In genomic region chr13:25281193-25281936, GRCh38 we compare ENCODE assay signal across 8 cellular contexts. TPM values are rescaled to one million over a fixed set of nuclear protein-coding genes. Genes with fewer than 3 reads are reported as not detected.
DNase-seq lines count a peak whose midpoint lies in the region; ATAC-seq and TF ChIP-seq lines count a peak whose summit lies in the region.

No MANE protein-coding gene starts in this region.

- no peaks in the 10 kb centered on the region for H3K4me1 ChIP-seq in mesendoderm (ENCODE audit: control insufficient read depth, low read depth, low read length)

- no peak for TF ChIP-seq CTCF in CD4-positive, alpha-beta T cell (IDR thresholded peaks at IDR 0.05)

- H3K36me3 Mint-ChIP-seq in CD4-positive, alpha-beta T cell (ENCODE audit: low read depth): peaks cover 27% of the 10 kb centered on the region
- H3K36me3 Mint-ChIP-seq in activated naive CD8-positive, alpha-beta T cell treated with anti-CD3 and anti-CD28 coated beads, Interleukin-2, amount 10 ng/mL, durations not matched to agents 7 days and 5 days: peaks cover 15% of the 10 kb centered on the region

- H2BK120ac ChIP-seq in mesendoderm (ENCODE audit: low read depth, low read length): no peak overlapping the region

- H3K9me3 Mint-ChIP-seq in CD4-positive, alpha-beta T cell: no peaks in the 10 kb centered on the region
- no peaks in the 10 kb centered on the region for H3K9me3 Mint-ChIP-seq in activated naive CD8-positive, alpha-beta T cell treated with anti-CD3 and anti-CD28 coated beads, Interleukin-2, amount 10 ng/mL, durations not matched to agents 7 days and 5 days

- no peaks in the 10 kb centered on the region for H3K27me3 ChIP-seq in CD4-positive, alpha-beta T cell (ENCODE audit: control insufficient read depth, insufficient read depth, low read length)
- no peaks in the 10 kb centered on the region for H3K27me3 ChIP-seq in mesendoderm (ENCODE audit: insufficient read depth, low read length, poor library complexity)

- no peak overlapping the region for H3K27ac ChIP-seq in CD4-positive, alpha-beta T cell (ENCODE audit: low read depth, low read length)
- no peak overlapping the region for H3K27ac ChIP-seq in mesendoderm (ENCODE audit: low read depth, low read length)

- intact Hi-C loops in CD4-positive, alpha-beta T cell (cut with DNase I, micrococcal nuclease): loop anchor here (10.0 kb wide), 2 partner anchors 767 to 1007 kb away; partner anchors contain the start of gene PARP4 (in 1 of the 2)

- peak overlapping the region; percentile 2 for H3K4me3 Mint-ChIP-seq in CD4-positive, alpha-beta T cell
- peak overlapping the region; percentile 4 for H3K4me3 Mint-ChIP-seq in activated naive CD8-positive, alpha-beta T cell treated with anti-CD3 and anti-CD28 coated beads, Interleukin-2, amount 10 ng/mL, durations not matched to agents 7 days and 5 days

- no peak overlapping the region for H3K18ac ChIP-seq in mesendoderm (ENCODE audit: low read length)

- H3K9ac ChIP-seq in mesendoderm (ENCODE audit: low read length): no peak overlapping the region

- no peaks in the 10 kb centered on the region for H3K36me3 ChIP-seq in mesendoderm (ENCODE audit: control insufficient read depth, insufficient read depth, low read length)

- peak overlapping the region; percentile 76 for H3K27ac Mint-ChIP-seq in CD4-positive, alpha-beta T cell
- H3K27ac Mint-ChIP-seq in activated naive CD8-positive, alpha-beta T cell treated with anti-CD3 and anti-CD28 coated beads, Interleukin-2, amount 10 ng/mL, durations not matched to agents 7 days and 5 days: peak overlapping the region; percentile 76

- POLR2A ChIA-PET in CD4-positive, alpha-beta T cell (lab: Charles Lee): no interaction called here
- POLR2A ChIA-PET in activated naive CD8-positive, alpha-beta T cell treated with anti-CD3 and anti-CD28 coated beads, Interleukin-2, amount 10 ng/mL, durations not matched to agents 7 days and 5 days (lab: Charles Lee): interaction anchor here (1.3 kb wide), 1 partner anchor 21 kb away, joined by 3 read pairs; no protein-coding TSS in a partner anchor

- H2BK5ac ChIP-seq in mesendoderm (ENCODE audit: low read length): no peak overlapping the region

- WGBS in mesendoderm (ENCODE audit: extremely low coverage, insufficient coverage, low lambda C conversion rate): no CpG with 5 or more reads among the region's 4 CpGs

- CTCF ChIA-PET in CD4-positive, alpha-beta T cell (lab: Charles Lee): no interaction called here

- no peak overlapping the region for H2BK15ac ChIP-seq in mesendoderm (replicated peaks; ENCODE audit: low read depth)

- H3K4me2 ChIP-seq in mesendoderm (ENCODE audit: low read length): no peak overlapping the region

- H3K4ac ChIP-seq in mesendoderm (ENCODE audit: low read depth, low read length): no peak overlapping the region

- no peak overlapping the region for H4K8ac ChIP-seq in mesendoderm (ENCODE audit: low read depth, low read length)

- no peaks in the 10 kb centered on the region for H3K9me3 ChIP-seq in CD4-positive, alpha-beta T cell (ENCODE audit: control insufficient read depth, low read length)

- no peak overlapping the region for H2AK5ac ChIP-seq in mesendoderm (ENCODE audit: low read length)

- H3K4me1 Mint-ChIP-seq in CD4-positive, alpha-beta T cell (ENCODE audit: low read depth): peaks cover 89% of the 10 kb centered on the region
- peaks cover 53% of the 10 kb centered on the region for H3K4me1 Mint-ChIP-seq in activated naive CD8-positive, alpha-beta T cell treated with anti-CD3 and anti-CD28 coated beads, Interleukin-2, amount 10 ng/mL, durations not matched to agents 7 days and 5 days

- no peaks in the 10 kb centered on the region for H3K79me2 ChIP-seq in mesendoderm (ENCODE audit: control insufficient read depth, insufficient read depth, low read length)

- no peak overlapping the region for H3K56ac ChIP-seq in mesendoderm (ENCODE audit: low read length)

- ATAC-seq in CD4-positive, alpha-beta T cell (ENCODE audit: poor library complexity): peak; percentile 32
- peak; percentile 67 for ATAC-seq in GM18909 (IDR thresholded peaks at IDR 0.05; ENCODE audit: poor library complexity, unreplicated experiment)
- ATAC-seq in HG03095 (IDR thresholded peaks at IDR 0.05; ENCODE audit: unreplicated experiment): peak; percentile 76
- ATAC-seq in activated naive CD8-positive, alpha-beta T cell treated with anti-CD3 and anti-CD28 coated beads, Interleukin-2, amount 10 ng/mL, durations not matched to agents 7 days and 5 days (ENCODE audit: low read depth): peak; percentile 81
- ATAC-seq in esophagus mucosa: no peak

- no peak overlapping the region for H4K5ac ChIP-seq in mesendoderm (ENCODE audit: low read length)

- no peak for DNase-seq in CD4-positive, alpha-beta T cell
- DNase-seq in activated naive CD8-positive, alpha-beta T cell treated with anti-CD3 and anti-CD28 coated beads, Interleukin-2, amount 10 ng/mL, durations not matched to agents 7 days and 5 days: no peak
- DNase-seq in T1000 (lab: John Stamatoyannopoulos, UW) (no peak), cerebellar nuclear complex (lab: John Stamatoyannopoulos, UW) (no peak), mesendoderm (no peak)

- peaks cover 2% of the 10 kb centered on the region for H3K79me1 ChIP-seq in mesendoderm (ENCODE audit: low read length)

- H3K4me3 ChIP-seq in mesendoderm (ENCODE audit: low read length): no peak overlapping the region

- H3K27me3 Mint-ChIP-seq in CD4-positive, alpha-beta T cell: no peaks in the 10 kb centered on the region
- no peaks in the 10 kb centered on the region for H3K27me3 Mint-ChIP-seq in activated naive CD8-positive, alpha-beta T cell treated with anti-CD3 and anti-CD28 coated beads, Interleukin-2, amount 10 ng/mL, durations not matched to agents 7 days and 5 days

- H3K23ac ChIP-seq in mesendoderm (ENCODE audit: low read length): no peak overlapping the region

RNA-seq across cellular contexts. Expression of gene MTMR6, which starts 5.9 kb away (rescaled TPM):
- total RNA-seq in CD4-positive, alpha-beta T cell: 10 to 100 TPM; 33.3 to 34.2 TPM
- total RNA-seq in activated naive CD8-positive, alpha-beta T cell treated with anti-CD3 and anti-CD28 coated beads, Interleukin-2, amount 10 ng/mL, durations not matched to agents 7 days and 5 days: 10 to 100 TPM; 17.5 to 20.1 TPM
- 7.4 TPM for total RNA-seq in esophagus mucosa
- polyA plus RNA-seq in mesendoderm (2013, experiment 1 of 2): 5.1 TPM
- polyA plus RNA-seq in mesendoderm (2013, experiment 2 of 2): 5.3 TPM

RNA-seq across cellular contexts. Expression of gene NUP58, which starts 20.1 kb away (rescaled TPM):
- total RNA-seq in CD4-positive, alpha-beta T cell: 10 to 100 TPM; 56.5 to 60.9 TPM
- 10 to 100 TPM; 70.1 to 83.0 TPM for total RNA-seq in activated naive CD8-positive, alpha-beta T cell treated with anti-CD3 and anti-CD28 coated beads, Interleukin-2, amount 10 ng/mL, durations not matched to agents 7 days and 5 days
- total RNA-seq in esophagus mucosa: 27.4 TPM
- polyA plus RNA-seq in mesendoderm (2013, experiment 1 of 2): 47.0 TPM
- polyA plus RNA-seq in mesendoderm (2013, experiment 2 of 2): 49.4 TPM
